In the genomic region with DNA sequence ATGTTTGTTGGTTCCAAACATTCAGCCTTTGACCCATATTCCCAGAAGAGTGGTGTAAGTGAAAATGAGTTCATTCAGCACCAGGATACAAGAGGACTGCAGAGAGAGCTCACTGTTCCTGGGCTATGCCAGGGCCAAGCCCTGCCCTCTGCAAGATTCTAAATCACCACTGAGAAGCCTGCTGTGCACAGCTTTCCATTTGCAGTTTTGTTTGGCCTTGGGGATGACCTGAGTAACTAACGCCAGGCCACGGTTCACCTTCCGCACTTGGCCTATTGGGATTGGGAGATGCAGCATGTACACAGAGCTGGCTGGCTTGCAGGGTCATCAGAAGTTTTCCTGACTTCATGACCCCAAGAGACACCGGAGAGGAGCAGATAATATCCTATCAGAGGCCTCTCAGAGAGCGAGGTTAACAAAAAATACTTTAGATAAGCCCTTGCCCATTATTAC, we compare ENCODE assay signal across 18 cellular contexts. TPM values are rescaled to one million over a fixed set of nuclear protein-coding genes. Genes with fewer than 3 reads are reported as not detected.
"Had no signal": no experiment of that assay in that cellular context is flagged by ENCODE, and none has a peak within 500 bp of the region (broad histone marks: within the 10 kb centered on the region; RNA-seq: fewer than 3 reads in every experiment).

No MANE protein-coding gene starts in this region.

- H3K4me2 ChIP-seq: smooth muscle cell had no signal

- DNase-seq: activated CD4-positive, alpha-beta T cell treated with anti-CD3 and anti-CD28 coated beads, Interleukin-2, amount 50 U/mL, for 4 hours; activated CD8-positive, alpha-beta memory T cell treated with anti-CD3 and anti-CD28 coated beads, Interleukin-2, amount 10 ng/mL, durations not matched to agents 7 days and 5 days; activated effector memory CD4-positive, alpha-beta T cell treated with Interleukin-2 at 50 U/mL for 16 hours; activated T-cell treated with anti-CD3 and anti-CD28 coated beads, Interleukin-2, amount 50 U/mL, for 24 hours; retina; stimulated activated naive CD4-positive, alpha-beta T cell had no signal

- H3K9me3 Mint-ChIP-seq: activated naive CD4-positive, alpha-beta T cell treated with anti-CD3 and anti-CD28 coated beads, Interleukin-2, amount 50 U/mL, for 24 hours; activated T-cell treated with anti-CD3 and anti-CD28 coated beads, Interleukin-2, amount 50 U/mL, for 24 hours; mesothelial cell of epicardium had no signal

- H3K4me3 ChIP-seq: smooth muscle cell had no signal

- H2AFZ ChIP-seq: parathyroid adenoma had no signal

- H3K27ac ChIP-seq: parathyroid adenoma had no signal

- H3K4me3 Mint-ChIP-seq: activated CD8-positive, alpha-beta memory T cell treated with anti-CD3 and anti-CD28 coated beads, Interleukin-2, amount 10 ng/mL, durations not matched to agents 7 days and 5 days; activated naive CD4-positive, alpha-beta T cell treated with anti-CD3 and anti-CD28 coated beads, Interleukin-2, amount 50 U/mL, for 24 hours; activated T-cell treated with anti-CD3 and anti-CD28 coated beads, Interleukin-2, amount 50 U/mL, for 24 hours; brain; mesothelial cell of epicardium had no signal

- ATAC-seq: activated CD8-positive, alpha-beta memory T cell treated with anti-CD3 and anti-CD28 coated beads, Interleukin-2, amount 10 ng/mL, durations not matched to agents 7 days and 5 days; esophagus mucosa had no signal

- H3K4me1 Mint-ChIP-seq: activated CD8-positive, alpha-beta memory T cell treated with anti-CD3 and anti-CD28 coated beads, Interleukin-2, amount 10 ng/mL, durations not matched to agents 7 days and 5 days; activated naive CD4-positive, alpha-beta T cell treated with anti-CD3 and anti-CD28 coated beads, Interleukin-2, amount 50 U/mL, for 24 hours; brain; mesothelial cell of epicardium had no signal

- H3K4me1 ChIP-seq: parathyroid adenoma had no signal

- H3K27ac Mint-ChIP-seq: activated CD8-positive, alpha-beta memory T cell treated with anti-CD3 and anti-CD28 coated beads, Interleukin-2, amount 10 ng/mL, durations not matched to agents 7 days and 5 days; activated naive CD4-positive, alpha-beta T cell treated with anti-CD3 and anti-CD28 coated beads, Interleukin-2, amount 50 U/mL, for 24 hours; activated T-cell treated with anti-CD3 and anti-CD28 coated beads, Interleukin-2, amount 50 U/mL, for 24 hours; brain; mesothelial cell of epicardium had no signal

- H3K36me3 Mint-ChIP-seq: activated CD8-positive, alpha-beta memory T cell treated with anti-CD3 and anti-CD28 coated beads, Interleukin-2, amount 10 ng/mL, durations not matched to agents 7 days and 5 days; activated naive CD4-positive, alpha-beta T cell treated with anti-CD3 and anti-CD28 coated beads, Interleukin-2, amount 50 U/mL, for 24 hours; brain; mesothelial cell of epicardium had no signal

- H3K9ac ChIP-seq: parathyroid adenoma had no signal

RNA-seq across cellular contexts. Expression of gene GKN1, which starts 12.6 kb away (rescaled TPM):
- total RNA-seq: activated CD8-positive, alpha-beta memory T cell treated with anti-CD3 and anti-CD28 coated beads, Interleukin-2, amount 10 ng/mL, durations not matched to agents 7 days and 5 days; cerebellum; dermis microvascular lymphatic vessel endothelial cell; esophagus mucosa; lower leg skin; mesothelial cell of epicardium; smooth muscle cell; T-helper 2 cell treated with Interferon-gamma antibody and Interleukin-4, amounts not matched to agents 100 ng/mL and 5 ng/mL, for 36 hours; ureter had no signal
- polyA plus RNA-seq: smooth muscle cell had no signal

RNA-seq across cellular contexts. Expression of gene ANTXR1, which starts 25.9 kb away (rescaled TPM):
- total RNA-seq: T-helper 2 cell treated with Interferon-gamma antibody and Interleukin-4, amounts not matched to agents 100 ng/mL and 5 ng/mL, for 36 hours had no signal

RNA-seq across cellular contexts. Expression of gene GKN2, which starts 34.4 kb away (rescaled TPM):
- total RNA-seq: activated CD8-positive, alpha-beta memory T cell treated with anti-CD3 and anti-CD28 coated beads, Interleukin-2, amount 10 ng/mL, durations not matched to agents 7 days and 5 days; cerebellum; dermis microvascular lymphatic vessel endothelial cell; esophagus mucosa; fibroblast of villous mesenchyme; lower leg skin; mesothelial cell of epicardium; smooth muscle cell; T-helper 2 cell treated with Interferon-gamma antibody and Interleukin-4, amounts not matched to agents 100 ng/mL and 5 ng/mL, for 36 hours; ureter had no signal
- polyA plus RNA-seq: smooth muscle cell had no signal
